Comparison of ENCODE assay signal across 10 cellular contexts in genomic region chr12:131832393-131833231, GRCh38. TPM values are rescaled to one million over a fixed set of nuclear protein-coding genes. Genes with fewer than 3 reads are reported as not detected.
DNase-seq lines count a peak whose midpoint lies in the region; ATAC-seq and TF ChIP-seq lines count a peak whose summit lies in the region.
"Had no signal": no experiment of that assay in that cellular context is flagged by ENCODE, and none has a peak within 500 bp of the region (broad histone marks: within the 10 kb centered on the region; RNA-seq: fewer than 3 reads in every experiment).

No MANE protein-coding gene starts in this region.

- peaks cover 0 to 2% (median 0%) of the 10 kb centered on the region in 3 donors for H3K36me3 Mint-ChIP-seq in naive thymus-derived CD8-positive, alpha-beta T cell

- peaks cover 5 to 16% (median 13%) of the 10 kb centered on the region in 4 donors for H3K4me1 Mint-ChIP-seq in naive thymus-derived CD8-positive, alpha-beta T cell

- H3K27ac Mint-ChIP-seq in naive thymus-derived CD8-positive, alpha-beta T cell, result peak overlapping the region in 1 of 10 donors; percentile 43
- H3K27ac Mint-ChIP-seq: T-helper 1 cell treated with Interleukin-12 subunit alpha and Interleukin-12 subunit beta and Interleukin-4 antibody, amounts not matched to agents 30 μg/mL and 1 μg/mL, for 36 hours had no signal

- H3K9me3 ChIP-seq in fibroblast of lung (ENCODE audit: control insufficient read depth, insufficient read depth, low read depth, low read length) (no peaks in the 10 kb centered on the region), skeletal muscle satellite cell (replicated peaks; ENCODE audit: low read length) (no peaks in the 10 kb centered on the region)

- H3K9ac ChIP-seq in fibroblast of lung (ENCODE audit: insufficient read depth, low read length), result peak overlapping the region; percentile 40
- H3K9ac ChIP-seq in skeletal muscle satellite cell (ENCODE audit: low read depth, low read length), result peak overlapping the region; percentile 54

- peaks cover 5 to 36% (median 17%) of the 10 kb centered on the region in 5 donors for H3K27me3 Mint-ChIP-seq in naive thymus-derived CD8-positive, alpha-beta T cell

- POLR2A ChIA-PET in naive thymus-derived CD8-positive, alpha-beta T cell (lab: Charles Lee), result no interaction called here

- DNase-seq in Daoy (ENCODE audit: low read depth) (peak; percentile 83), NCI-H345 treated with DMSO at 0.1 percent for 48 hours (lab: John Stamatoyannopoulos, UW; ENCODE audit: unreplicated experiment) (peak; percentile 57), fibroblast of lung (ENCODE audit: low read depth in 2 of 2) (peak in 1 of 2 donors; percentile 81), GOT3 (lab: John Stamatoyannopoulos, UW) (no peak), Kasumi-1 (lab: John Stamatoyannopoulos, UW) (no peak)
- DNase-seq in naive thymus-derived CD8-positive, alpha-beta T cell, result no peak

- H3K79me2 ChIP-seq in fibroblast of lung (ENCODE audit: control insufficient read depth, insufficient read depth, low read length), result peaks cover 3% of the 10 kb centered on the region

- no peaks in the 10 kb centered on the region for H3K27me3 ChIP-seq in fibroblast of lung (ENCODE audit: control insufficient read depth, insufficient read depth, low read length)
- no peaks in the 10 kb centered on the region for H3K27me3 ChIP-seq in skeletal muscle satellite cell (ENCODE audit: control insufficient read depth, insufficient read depth, low read length)

- no peaks in the 10 kb centered on the region for H3K9me3 Mint-ChIP-seq in naive thymus-derived CD8-positive, alpha-beta T cell
- H3K9me3 Mint-ChIP-seq: T-helper 1 cell treated with Interleukin-12 subunit alpha and Interleukin-12 subunit beta and Interleukin-4 antibody, amounts not matched to agents 30 μg/mL and 1 μg/mL, for 36 hours had no signal

- peak overlapping the region in 3 of 10 donors; percentile 30 to 42 (median 41) for H3K4me3 Mint-ChIP-seq in naive thymus-derived CD8-positive, alpha-beta T cell
- H3K4me3 Mint-ChIP-seq: T-helper 1 cell treated with Interleukin-12 subunit alpha and Interleukin-12 subunit beta and Interleukin-4 antibody, amounts not matched to agents 30 μg/mL and 1 μg/mL, for 36 hours had no signal

- H4K20me1 ChIP-seq in fibroblast of lung (ENCODE audit: control insufficient read depth, extremely low read depth, insufficient read depth, low read length), result no peaks in the 10 kb centered on the region

- ATAC-seq in GM18873 (IDR thresholded peaks at IDR 0.05; ENCODE audit: low FRiP score, unreplicated experiment), result no peak
- ATAC-seq in naive thymus-derived CD8-positive, alpha-beta T cell, result no peak
- ATAC-seq: HCT116 had no signal

- H3K4me1 ChIP-seq in fibroblast of lung (ENCODE audit: control insufficient read depth, extremely low read depth, insufficient read depth, low read length), result no peaks in the 10 kb centered on the region
- H3K4me1 ChIP-seq in skeletal muscle satellite cell (ENCODE audit: control insufficient read depth, insufficient read depth, low read length), result peaks cover 19% of the 10 kb centered on the region

- H3K4me2 ChIP-seq in fibroblast of lung (ENCODE audit: extremely low read depth, insufficient read depth, low read length) (peak overlapping the region; percentile 81), skeletal muscle satellite cell (ENCODE audit: low read length) (peak overlapping the region; percentile 79)

- no peaks in the 10 kb centered on the region for H3K36me3 ChIP-seq in fibroblast of lung (ENCODE audit: control insufficient read depth, insufficient read depth, low read length)
- no peaks in the 10 kb centered on the region for H3K36me3 ChIP-seq in skeletal muscle satellite cell (ENCODE audit: insufficient read depth, low read length)

- H3K27ac ChIP-seq in fibroblast of lung (ENCODE audit: insufficient read depth, low read length), result peak overlapping the region; percentile 45

- H2AFZ ChIP-seq in fibroblast of lung (ENCODE audit: low read length), result no peak overlapping the region

- peak overlapping the region; percentile 37 to 56 (median 46) for H3K4me3 ChIP-seq in fibroblast of lung (replicated peaks in 1 of 4; ENCODE audit: control extremely low read depth in 1 of 4, insufficient read depth in 1 of 4, low read depth in 3 of 4, low read length in 4 of 4)
- peak overlapping the region; percentile 66 for H3K4me3 ChIP-seq in skeletal muscle satellite cell (ENCODE audit: low read length)

- no peak for TF ChIP-seq CTCF in fibroblast of lung (conservative IDR thresholded peaks at IDR 0.05 in 1 of 2, IDR thresholded peaks at IDR 0.05 in 1 of 2; ENCODE audit: low read depth in 1 of 2, low read length in 2 of 2)

RNA-seq across cellular contexts. Expression of gene MMP17, which starts 4.4 kb away (rescaled TPM):
- 3.1 and 11.4 TPM in 2 replicates for total RNA-seq in Daoy (2014; rRNA removed; shearing (Covaris generic))
- 10.8 and 13.5 TPM in 2 replicates for total RNA-seq in fibroblast of lung
- polyA plus RNA-seq in fibroblast of lung, result 3.2 and 5.2 TPM in 2 replicates
- polyA plus RNA-seq in fibroblast of lung (2012), result 6.0 and 13.0 TPM in 2 replicates
- polyA minus RNA-seq in fibroblast of lung (ENCODE audit: low replicate concordance), result 7.1 and 9.2 TPM in 2 replicates
- 13.3 and 18.8 TPM in 2 replicates for total RNA-seq in skeletal muscle satellite cell (2012; rRNA removed)
- 1 to 10 TPM in 1 of 2 experiments, under 1 TPM in 1; 0.62 to 1.5 TPM for total RNA-seq in naive thymus-derived CD8-positive, alpha-beta T cell
- polyA plus RNA-seq in naive thymus-derived CD8-positive, alpha-beta T cell, result not detected

Comparison
In these comparisons a context has a peak if more than half of its experiments do, and no peak if none do; other contexts are left out.
1. DNase-seq: peak in Daoy (single experiment) and NCI-H345 treated with DMSO at 0.1 percent for 48 hours (single experiment); none in GOT3 (single experiment), naive thymus-derived CD8-positive, alpha-beta T cell (0 of 10) and Kasumi-1 (0 of 2).